ENCODE assay signal across 8 cellular contexts in genomic region chr21:16082038-16082816, GRCh38.
A peak's percentile ranks its signal among the peaks of the same experiment; 100 is the strongest.
DNase-seq lines count a peak whose midpoint lies in the region; ATAC-seq, FAIRE-seq and TF ChIP-seq lines count a peak whose summit lies in the region.

No MANE protein-coding gene starts in this region.

- no peak for ATAC-seq in HepG2

- H3K79me2 ChIP-seq in KMS-11 (ENCODE audit: insufficient read depth, low read depth), result no peaks in the 10 kb centered on the region
- H3K79me2 ChIP-seq in HepG2 (ENCODE audit: insufficient read depth, low read length), result no peaks in the 10 kb centered on the region

- peak overlapping the region; percentile 64 for H2AFZ ChIP-seq in KMS-11 (ENCODE audit: low read depth)
- H2AFZ ChIP-seq in HepG2 (ENCODE audit: low read length), result no peak overlapping the region

- no peak overlapping the region for H3K27ac ChIP-seq in KMS-11
- no peak overlapping the region for H3K27ac ChIP-seq in HepG2 (ENCODE audit: extremely low read length, insufficient read depth, low read length)

- BruUV-seq in HepG2 (replicated peaks; lab: Mats Ljungman, UMichigan), result no TSS peak

- no peaks in the 10 kb centered on the region for H3K27me3 ChIP-seq in KMS-11 (ENCODE audit: insufficient read depth, low read depth)
- H3K27me3 ChIP-seq in HepG2 (ENCODE audit: control insufficient read depth in 1 of 2, insufficient read depth in 2 of 2, low read length in 2 of 2), result no peaks in the 10 kb centered on the region

- CTCF ChIA-PET in HepG2 (lab: Yijun Ruan, JAX; ENCODE audit: low intra/inter-chr PET ratio, low total read pairs), result interaction anchor here (1.1 kb wide), 1 partner anchor 248 kb away, joined by 5 read pairs; no protein-coding TSS in a partner anchor

- intact Hi-C loops in HepG2 (cut with micrococcal nuclease; ENCODE audit: unreplicated experiment), result loop anchor here (1.0 kb wide), 1 partner anchor 248 kb away; no protein-coding TSS in a partner anchor

- no peak for FAIRE-seq in HepG2 (lab: Jason Lieb, UNC)

- in situ Hi-C loops in HepG2 (cut with HindIII; ENCODE audit: extremely low pct_ligation_motif_present, low pct_unique_long_range_greater_than_20kb), result loop anchor here (5.0 kb wide), 1 partner anchor 250 kb away; no protein-coding TSS in a partner anchor

- H3K4me2 ChIP-seq in KMS-11 (peak overlapping the region; percentile 27; the same call in 1 of the 2 replicates), HepG2 (ENCODE audit: low read depth, low read length) (no peak overlapping the region)

- H3K36me3 ChIP-seq in KMS-11 (ENCODE audit: insufficient read depth) (no peaks in the 10 kb centered on the region), HepG2 (replicated peaks in 1 of 2; ENCODE audit: control insufficient read depth in 1 of 2, insufficient read depth in 2 of 2, low read length in 2 of 2) (no peaks in the 10 kb centered on the region)

- H3K9ac ChIP-seq in KMS-11 (no peak overlapping the region), HepG2 (ENCODE audit: insufficient read depth, low read depth, low read length) (no peak overlapping the region)

- no peak overlapping the region for H3K4me3 ChIP-seq in KMS-11 (IDR thresholded peaks at IDR 0.05; ENCODE audit: insufficient read depth, low read depth, low read length)
- no peak overlapping the region for H3K4me3 ChIP-seq in HepG2 (replicated peaks in 1 of 3; ENCODE audit: insufficient read depth in 1 of 3, low read depth in 2 of 3, low read length in 3 of 3)

- H4K20me1 ChIP-seq in KMS-11 (ENCODE audit: insufficient read depth) (no peaks in the 10 kb centered on the region), HepG2 (ENCODE audit: insufficient read depth, low read length) (no peaks in the 10 kb centered on the region)

- 27% methylated on average over 6 of the region's 6 CpGs for WGBS in HepG2 (ENCODE audit: low lambda C conversion rate)

- DNase-seq in DMS53 (lab: John Stamatoyannopoulos, UW) (peak; percentile 54), astrocyte of the hippocampus (ENCODE audit: low read depth, low spot score) (peak; percentile 23), HepG2 (ENCODE audit: low spot score) (no peak), ecto neural progenitor cell (ENCODE audit: low spot score) (no peak), HPDE6-E6E7 (ENCODE audit: extremely low spot score) (no peak), D341Med (ENCODE audit: low spot score) (no peak), SIG-M5 (lab: John Stamatoyannopoulos, UW) (no peak)

- TF ChIP-seq POLR2A in HepG2 (IDR thresholded peaks at IDR 0.05; ENCODE audit: insufficient read depth in 1 of 2, low read depth in 2 of 2, low read length in 2 of 2), result no peak

- TF ChIP-seq EP300 in HepG2 (IDR thresholded peaks at IDR 0.05; ENCODE audit: low read depth in 2 of 2, low read length in 2 of 2) (no peak), HepG2 (CRISPR knock-in tag; IDR thresholded peaks at IDR 0.05; ENCODE audit: borderline replicate concordance) (no peak)

- TF ChIP-seq CTCF in KMS-11 (conservative IDR thresholded peaks at IDR 0.05; ENCODE audit: low read depth, low read length), result peak; percentile 75
- TF ChIP-seq CTCF in HepG2 (CRISPR knock-in tag; IDR thresholded peaks at IDR 0.05), result peak; percentile 11; the same call in 1 of the 2 replicates

- TF ChIP-seq RAD21 in HepG2 (CRISPR knock-in tag; IDR thresholded peaks at IDR 0.05), result no peak

- H3K4me1 ChIP-seq in KMS-11 (ENCODE audit: low read depth, poor library complexity, severe bottlenecking) (peaks cover 5% of the 10 kb centered on the region), HepG2 (ENCODE audit: insufficient read depth, low read length) (peaks cover 10% of the 10 kb centered on the region; the same call in 1 of the 2 replicates)

- no peaks in the 10 kb centered on the region for H3K9me3 ChIP-seq in HepG2 (ENCODE audit: low read length)

- POLR2A ChIA-PET in HepG2 (lab: Yijun Ruan, JAX), result no interaction called here

TF ChIP-seq in HepG2, 621 proteins besides CTCF, POLR2A, EP300 and RAD21:
- TF ChIP-seq ZNF777 (CRISPR knock-in tag; IDR thresholded peaks at IDR 0.05) (no peak), ZNF724P (CRISPR knock-in tag; IDR thresholded peaks at IDR 0.05; ENCODE audit: borderline replicate concordance) (no peak), ARID3A (IDR thresholded peaks at IDR 0.05; ENCODE audit: low read depth, low read length) (peak; percentile 42; the same call in 1 of the 2 replicates), ZNF503 (CRISPR knock-in tag; IDR thresholded peaks at IDR 0.05) (no peak), MIXL1 (CRISPR knock-in tag; IDR thresholded peaks at IDR 0.05) (peak; percentile 23; the same call in 1 of the 2 replicates), ETV6 (CRISPR knock-in tag; conservative IDR thresholded peaks at IDR 0.05) (no peak)
TF ChIP-seq in HepG2: peak in this region for 2.

Comparison
In these comparisons a context has a peak if more than half of its experiments do, and no peak if none do; other contexts are left out.
1. DNase-seq: peak in DMS53 (single experiment) and astrocyte of the hippocampus (single experiment); none in HepG2 (single experiment), ecto neural progenitor cell (single experiment), HPDE6-E6E7 (single experiment), D341Med (single experiment) and SIG-M5 (single experiment).